23 cellular contexts compared by ENCODE assay signal in genomic region chr12:63480186-63480585, GRCh38.
"Had no signal": no experiment of that assay in that cellular context is flagged by ENCODE, and none has a peak within 500 bp of the region (broad histone marks: within the 10 kb centered on the region; RNA-seq: fewer than 3 reads in every experiment).

No MANE protein-coding gene starts in this region.

- H3K4me1 Mint-ChIP-seq: activated naive CD4-positive, alpha-beta T cell treated with anti-CD3 and anti-CD28 coated beads, Interleukin-2, amount 10 ng/mL, durations not matched to agents 7 days and 5 days; immature natural killer cell; mesothelial cell of epicardium; naive thymus-derived CD8-positive, alpha-beta T cell; neural progenitor cell had no signal

- H3K9ac ChIP-seq: neural progenitor cell had no signal

- H3K36me3 ChIP-seq: neural progenitor cell, prostate gland, thyroid gland, upper lobe of right lung had no signal

- H3K27ac Mint-ChIP-seq: activated CD4-positive, alpha-beta memory T cell treated with anti-CD3 and anti-CD28 coated beads for 36 hours; activated naive CD4-positive, alpha-beta T cell treated with anti-CD3 and anti-CD28 coated beads, Interleukin-2, amount 10 ng/mL, durations not matched to agents 7 days and 5 days; dendritic cell treated with granulocyte-macrophage colony-stimulating factor and Interleukin-4, amounts not matched to agents 40 ng/mL and 50 ng/mL, for 4 days; immature natural killer cell; mesothelial cell of epicardium; naive thymus-derived CD8-positive, alpha-beta T cell; neural progenitor cell had no signal

- H3K79me2 ChIP-seq: hepatocyte had no signal

- H3K36me3 Mint-ChIP-seq: activated CD4-positive, alpha-beta memory T cell treated with anti-CD3 and anti-CD28 coated beads for 36 hours; activated naive CD4-positive, alpha-beta T cell treated with anti-CD3 and anti-CD28 coated beads, Interleukin-2, amount 10 ng/mL, durations not matched to agents 7 days and 5 days; immature natural killer cell; mesothelial cell of epicardium; naive thymus-derived CD8-positive, alpha-beta T cell; neural progenitor cell had no signal

- H3K4me2 ChIP-seq: hepatocyte, neural progenitor cell had no signal

- H3K4me1 ChIP-seq: body of pancreas, neural progenitor cell, prostate gland, thyroid gland, upper lobe of right lung had no signal

- H3K9me3 ChIP-seq: body of pancreas, prostate gland, thyroid gland, upper lobe of right lung had no signal

- H2AFZ ChIP-seq: hepatocyte, neural progenitor cell had no signal

- H3K27me3 Mint-ChIP-seq: activated CD4-positive, alpha-beta memory T cell treated with anti-CD3 and anti-CD28 coated beads for 36 hours; activated naive CD4-positive, alpha-beta T cell treated with anti-CD3 and anti-CD28 coated beads, Interleukin-2, amount 10 ng/mL, durations not matched to agents 7 days and 5 days; dendritic cell treated with granulocyte-macrophage colony-stimulating factor and Interleukin-4, amounts not matched to agents 40 ng/mL and 50 ng/mL, for 4 days had no signal

- ATAC-seq: body of pancreas; left ventricle myocardium superior; naive thymus-derived CD8-positive, alpha-beta T cell; stimulated activated naive CD8-positive, alpha-beta T cell treated with anti-CD3 and anti-CD28 coated beads, Interleukin-15, Interleukin-2, amounts not matched to agents 100 U/mL and 50 U/mL, for 24 hours; upper lobe of right lung had no signal

- DNase-seq: activated CD4-positive, alpha-beta memory T cell treated with anti-CD3 and anti-CD28 coated beads for 36 hours; activated CD4-positive, alpha-beta T cell treated with anti-CD3 and anti-CD28 coated beads for 48 hours; activated effector memory CD4-positive, alpha-beta T cell treated with Interleukin-2 at 50 U/mL for 16 hours; activated naive CD4-positive, alpha-beta T cell treated with anti-CD3 and anti-CD28 coated beads, Interleukin-2, amount 10 ng/mL, durations not matched to agents 7 days and 5 days; activated T-cell treated with anti-CD3 and anti-CD28 coated beads, Interleukin-2, amount 50 U/mL, for 48 hours; body of pancreas; effector CD8-positive, alpha-beta T cell; erythroblast; glutamatergic neuron; immature natural killer cell; left ventricle myocardium superior; mammary epithelial cell; naive thymus-derived CD8-positive, alpha-beta T cell; stimulated activated CD4-positive, alpha-beta T cell treated with anti-CD3 and anti-CD28 coated beads, Interleukin-12 subunit alpha, Interleukin-12 subunit beta, amount 100 ng/mL, for 4 hours; stimulated activated CD4-positive, alpha-beta T cell treated with anti-CD3 and anti-CD28 coated beads, Interleukin-4, amount 100 ng/mL, for 4 hours; stimulated activated naive CD8-positive, alpha-beta T cell treated with anti-CD3 and anti-CD28 coated beads, Interleukin-15, Interleukin-2, amounts not matched to agents 100 U/mL and 50 U/mL, for 24 hours; thyroid gland; upper lobe of right lung had no signal

- H3K27ac ChIP-seq: body of pancreas, hepatocyte, neural progenitor cell, prostate gland, thyroid gland, upper lobe of right lung had no signal

- H3K4me3 ChIP-seq: body of pancreas, hepatocyte, neural progenitor cell, prostate gland, thyroid gland, upper lobe of right lung had no signal

- H3K4me3 Mint-ChIP-seq: activated CD4-positive, alpha-beta memory T cell treated with anti-CD3 and anti-CD28 coated beads for 36 hours; activated naive CD4-positive, alpha-beta T cell treated with anti-CD3 and anti-CD28 coated beads, Interleukin-2, amount 10 ng/mL, durations not matched to agents 7 days and 5 days; dendritic cell treated with granulocyte-macrophage colony-stimulating factor and Interleukin-4, amounts not matched to agents 40 ng/mL and 50 ng/mL, for 4 days; immature natural killer cell; mesothelial cell of epicardium; naive thymus-derived CD8-positive, alpha-beta T cell; neural progenitor cell had no signal

- H3K9me3 Mint-ChIP-seq: activated CD4-positive, alpha-beta memory T cell treated with anti-CD3 and anti-CD28 coated beads for 36 hours; mesothelial cell of epicardium; neural progenitor cell had no signal

- H3K27me3 ChIP-seq: body of pancreas, hepatocyte, neural progenitor cell, thyroid gland, upper lobe of right lung had no signal
